Comparison of ENCODE assay signal across 1 cellular context in genomic region chr2:219576505-219577388, GRCh38.
TF ChIP-seq lines count a peak whose summit lies in the region.

No MANE protein-coding gene starts in this region.

TF ChIP-seq in HepG2, 621 proteins besides CTCF, POLR2A, EP300 and RAD21 (continued from another document and continues in another):
- TF ChIP-seq HMGXB4 (CRISPR knock-in tag; IDR thresholded peaks at IDR 0.05; ENCODE audit: borderline replicate concordance in 1 of 2, low read depth in 1 of 2) (peak; percentile 86 to 89; a peak in 3 of 4 replicates), ZBTB44 (CRISPR knock-in tag; IDR thresholded peaks at IDR 0.05) (no peak), ZNF282 (IDR thresholded peaks at IDR 0.05; ENCODE audit: partially characterized antibody) (no peak), NCOA2 (CRISPR knock-in tag; IDR thresholded peaks at IDR 0.05) (peak; percentile 90), MBNL3 (CRISPR knock-in tag; conservative IDR thresholded peaks at IDR 0.05) (no peak), ZSCAN21 (CRISPR knock-in tag; IDR thresholded peaks at IDR 0.05; ENCODE audit: borderline replicate concordance) (peak; percentile 91), ZNF790 (CRISPR knock-in tag; IDR thresholded peaks at IDR 0.05; ENCODE audit: borderline replicate concordance) (peak; percentile 80; the same call in 1 of the 2 replicates), RXRA (CRISPR knock-in tag; IDR thresholded peaks at IDR 0.05) (peak; percentile 97), JUND (CRISPR knock-in tag; IDR thresholded peaks at IDR 0.05) (peak; percentile 88), DNMT3B (CRISPR knock-in tag; conservative IDR thresholded peaks at IDR 0.05) (no peak), KLF12 (CRISPR knock-in tag; IDR thresholded peaks at IDR 0.05; ENCODE audit: borderline replicate concordance) (no peak), ZNF343 (CRISPR knock-in tag; IDR thresholded peaks at IDR 0.05) (peak; percentile 93), ZNF382 (CRISPR knock-in tag; IDR thresholded peaks at IDR 0.05; ENCODE audit: borderline replicate concordance) (no peak), ZBTB4 (CRISPR knock-in tag; IDR thresholded peaks at IDR 0.05; ENCODE audit: borderline replicate concordance) (peak; percentile 58; the same call in 1 of the 2 replicates), KIAA2018 (CRISPR knock-in tag; IDR thresholded peaks at IDR 0.05; ENCODE audit: borderline replicate concordance) (0 out of 2 replicates have a peak, but pooled peaks have one; percentile 68), NFE2 (CRISPR knock-in tag; IDR thresholded peaks at IDR 0.05) (peak; percentile 58), ZNF607 (CRISPR knock-in tag; IDR thresholded peaks at IDR 0.05; ENCODE audit: borderline replicate concordance) (peak; percentile 94), AKNA (CRISPR knock-in tag; IDR thresholded peaks at IDR 0.05; ENCODE audit: borderline replicate concordance) (no peak), ZFP62 (CRISPR knock-in tag; IDR thresholded peaks at IDR 0.05) (no peak), DDIT3 (CRISPR knock-in tag; IDR thresholded peaks at IDR 0.05) (peak; percentile 30; the same call in 1 of the 2 replicates), ZNF205 (CRISPR knock-in tag; IDR thresholded peaks at IDR 0.05) (peak; percentile 98), ZC3H4 (CRISPR knock-in tag; IDR thresholded peaks at IDR 0.05; ENCODE audit: borderline replicate concordance) (no peak), ZBTB21 (CRISPR knock-in tag; IDR thresholded peaks at IDR 0.05) (peak; percentile 79), MTF2 (CRISPR knock-in tag; IDR thresholded peaks at IDR 0.05; ENCODE audit: borderline replicate concordance) (no peak), ZNF775 (CRISPR knock-in tag; IDR thresholded peaks at IDR 0.05; ENCODE audit: borderline replicate concordance) (no peak)
- TF ChIP-seq, protein P1, sequence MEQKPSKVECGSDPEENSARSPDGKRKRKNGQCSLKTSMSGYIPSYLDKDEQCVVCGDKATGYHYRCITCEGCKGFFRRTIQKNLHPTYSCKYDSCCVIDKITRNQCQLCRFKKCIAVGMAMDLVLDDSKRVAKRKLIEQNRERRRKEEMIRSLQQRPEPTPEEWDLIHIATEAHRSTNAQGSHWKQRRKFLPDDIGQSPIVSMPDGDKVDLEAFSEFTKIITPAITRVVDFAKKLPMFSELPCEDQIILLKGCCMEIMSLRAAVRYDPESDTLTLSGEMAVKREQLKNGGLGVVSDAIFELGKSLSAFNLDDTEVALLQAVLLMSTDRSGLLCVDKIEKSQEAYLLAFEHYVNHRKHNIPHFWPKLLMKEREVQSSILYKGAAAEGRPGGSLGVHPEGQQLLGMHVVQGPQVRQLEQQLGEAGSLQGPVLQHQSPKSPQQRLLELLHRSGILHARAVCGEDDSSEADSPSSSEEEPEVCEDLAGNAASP (CRISPR knock-in tag; IDR thresholded peaks at IDR 0.05; ENCODE audit: borderline replicate concordance), result peak; percentile 92
- TF ChIP-seq, protein P2, sequence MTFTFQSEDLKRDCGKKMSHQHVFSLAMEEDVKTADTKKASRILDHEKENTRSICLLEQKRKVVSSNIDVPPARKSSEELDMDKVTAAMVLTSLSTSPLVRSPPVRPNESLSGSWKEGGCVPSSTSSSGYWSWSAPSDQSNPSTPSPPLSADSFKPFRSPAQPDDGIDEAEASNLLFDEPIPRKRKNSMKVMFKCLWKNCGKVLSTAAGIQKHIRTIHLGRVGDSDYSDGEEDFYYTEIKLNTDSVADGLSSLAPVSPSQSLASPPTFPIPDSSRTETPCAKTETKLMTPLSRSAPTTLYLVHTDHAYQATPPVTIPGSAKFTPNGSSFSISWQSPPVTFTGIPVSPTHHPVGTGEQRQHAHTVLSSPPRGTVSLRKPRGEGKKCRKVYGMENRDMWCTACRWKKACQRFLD (CRISPR knock-in tag; IDR thresholded peaks at IDR 0.05; ENCODE audit: borderline replicate concordance), result no peak
- TF ChIP-seq, protein P3, sequence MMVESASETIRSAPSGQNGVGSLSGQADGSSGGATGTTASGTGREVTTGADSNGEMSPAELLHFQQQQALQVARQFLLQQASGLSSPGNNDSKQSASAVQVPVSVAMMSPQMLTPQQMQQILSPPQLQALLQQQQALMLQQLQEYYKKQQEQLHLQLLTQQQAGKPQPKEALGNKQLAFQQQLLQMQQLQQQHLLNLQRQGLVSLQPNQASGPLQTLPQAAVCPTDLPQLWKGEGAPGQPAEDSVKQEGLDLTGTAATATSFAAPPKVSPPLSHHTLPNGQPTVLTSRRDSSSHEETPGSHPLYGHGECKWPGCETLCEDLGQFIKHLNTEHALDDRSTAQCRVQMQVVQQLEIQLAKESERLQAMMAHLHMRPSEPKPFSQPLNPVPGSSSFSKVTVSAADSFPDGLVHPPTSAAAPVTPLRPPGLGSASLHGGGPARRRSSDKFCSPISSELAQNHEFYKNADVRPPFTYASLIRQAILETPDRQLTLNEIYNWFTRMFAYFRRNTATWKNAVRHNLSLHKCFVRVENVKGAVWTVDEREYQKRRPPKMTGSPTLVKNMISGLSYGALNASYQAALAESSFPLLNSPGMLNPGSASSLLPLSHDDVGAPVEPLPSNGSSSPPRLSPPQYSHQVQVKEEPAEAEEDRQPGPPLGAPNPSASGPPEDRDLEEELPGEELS (CRISPR knock-in tag; IDR thresholded peaks at IDR 0.05), result peak; percentile 97
